Comparison of ENCODE assay signal across 1 cellular context in the genomic region with DNA sequence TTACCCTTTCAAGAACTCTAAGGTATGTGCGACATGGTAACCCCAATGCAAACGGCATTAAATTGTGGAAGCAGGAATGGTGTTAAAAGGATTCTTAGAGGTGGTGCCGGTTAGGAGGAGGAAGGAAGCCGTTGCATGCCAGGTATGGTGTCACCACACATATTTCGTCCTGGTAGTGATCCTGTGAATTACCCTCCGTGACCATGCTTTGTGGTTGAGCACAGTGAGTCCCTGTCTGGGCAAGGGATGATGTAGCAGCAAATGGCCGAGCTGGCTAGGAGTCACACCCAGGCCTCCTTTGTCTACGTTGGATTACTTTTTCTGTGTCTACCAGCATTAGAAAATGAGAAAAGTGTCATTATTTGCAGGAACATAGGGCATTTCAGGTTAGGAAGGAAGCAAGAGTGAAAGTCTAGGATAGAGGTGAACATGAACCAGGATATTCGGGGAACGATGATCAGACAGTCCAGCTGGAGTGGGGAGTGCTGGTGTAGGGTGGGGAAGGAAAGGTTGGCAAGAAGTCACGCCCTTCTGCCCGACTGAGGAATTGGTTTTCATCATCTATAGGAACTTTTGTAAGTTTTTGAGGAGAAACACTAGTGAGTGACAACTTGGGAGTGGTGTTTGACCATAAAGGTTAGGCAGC.
TF ChIP-seq lines count a peak whose summit lies in the region.

No MANE protein-coding gene starts in this region.

TF ChIP-seq in HCT116, 20 proteins besides CTCF, POLR2A, EP300 and RAD21:
- TF ChIP-seq, protein P1, sequence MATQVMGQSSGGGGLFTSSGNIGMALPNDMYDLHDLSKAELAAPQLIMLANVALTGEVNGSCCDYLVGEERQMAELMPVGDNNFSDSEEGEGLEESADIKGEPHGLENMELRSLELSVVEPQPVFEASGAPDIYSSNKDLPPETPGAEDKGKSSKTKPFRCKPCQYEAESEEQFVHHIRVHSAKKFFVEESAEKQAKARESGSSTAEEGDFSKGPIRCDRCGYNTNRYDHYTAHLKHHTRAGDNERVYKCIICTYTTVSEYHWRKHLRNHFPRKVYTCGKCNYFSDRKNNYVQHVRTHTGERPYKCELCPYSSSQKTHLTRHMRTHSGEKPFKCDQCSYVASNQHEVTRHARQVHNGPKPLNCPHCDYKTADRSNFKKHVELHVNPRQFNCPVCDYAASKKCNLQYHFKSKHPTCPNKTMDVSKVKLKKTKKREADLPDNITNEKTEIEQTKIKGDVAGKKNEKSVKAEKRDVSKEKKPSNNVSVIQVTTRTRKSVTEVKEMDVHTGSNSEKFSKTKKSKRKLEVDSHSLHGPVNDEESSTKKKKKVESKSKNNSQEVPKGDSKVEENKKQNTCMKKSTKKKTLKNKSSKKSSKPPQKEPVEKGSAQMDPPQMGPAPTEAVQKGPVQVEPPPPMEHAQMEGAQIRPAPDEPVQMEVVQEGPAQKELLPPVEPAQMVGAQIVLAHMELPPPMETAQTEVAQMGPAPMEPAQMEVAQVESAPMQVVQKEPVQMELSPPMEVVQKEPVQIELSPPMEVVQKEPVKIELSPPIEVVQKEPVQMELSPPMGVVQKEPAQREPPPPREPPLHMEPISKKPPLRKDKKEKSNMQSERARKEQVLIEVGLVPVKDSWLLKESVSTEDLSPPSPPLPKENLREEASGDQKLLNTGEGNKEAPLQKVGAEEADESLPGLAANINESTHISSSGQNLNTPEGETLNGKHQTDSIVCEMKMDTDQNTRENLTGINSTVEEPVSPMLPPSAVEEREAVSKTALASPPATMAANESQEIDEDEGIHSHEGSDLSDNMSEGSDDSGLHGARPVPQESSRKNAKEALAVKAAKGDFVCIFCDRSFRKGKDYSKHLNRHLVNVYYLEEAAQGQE (IDR thresholded peaks at IDR 0.05; ENCODE audit: low read depth) = no peak
- TF ChIP-seq SIN3A (IDR thresholded peaks at IDR 0.05; ENCODE audit: low read depth) = no peak
- no peak for TF ChIP-seq EZH2 (IDR thresholded peaks at IDR 0.05)
- TF ChIP-seq, protein P2, sequence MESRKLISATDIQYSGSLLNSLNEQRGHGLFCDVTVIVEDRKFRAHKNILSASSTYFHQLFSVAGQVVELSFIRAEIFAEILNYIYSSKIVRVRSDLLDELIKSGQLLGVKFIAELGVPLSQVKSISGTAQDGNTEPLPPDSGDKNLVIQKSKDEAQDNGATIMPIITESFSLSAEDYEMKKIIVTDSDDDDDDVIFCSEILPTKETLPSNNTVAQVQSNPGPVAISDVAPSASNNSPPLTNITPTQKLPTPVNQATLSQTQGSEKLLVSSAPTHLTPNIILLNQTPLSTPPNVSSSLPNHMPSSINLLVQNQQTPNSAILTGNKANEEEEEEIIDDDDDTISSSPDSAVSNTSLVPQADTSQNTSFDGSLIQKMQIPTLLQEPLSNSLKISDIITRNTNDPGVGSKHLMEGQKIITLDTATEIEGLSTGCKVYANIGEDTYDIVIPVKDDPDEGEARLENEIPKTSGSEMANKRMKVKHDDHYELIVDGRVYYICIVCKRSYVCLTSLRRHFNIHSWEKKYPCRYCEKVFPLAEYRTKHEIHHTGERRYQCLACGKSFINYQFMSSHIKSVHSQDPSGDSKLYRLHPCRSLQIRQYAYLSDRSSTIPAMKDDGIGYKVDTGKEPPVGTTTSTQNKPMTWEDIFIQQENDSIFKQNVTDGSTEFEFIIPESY (IDR thresholded peaks at IDR 0.05; ENCODE audit: extremely low read depth, insufficient replicate concordance, low read length) = no peak
- TF ChIP-seq, protein P3, sequence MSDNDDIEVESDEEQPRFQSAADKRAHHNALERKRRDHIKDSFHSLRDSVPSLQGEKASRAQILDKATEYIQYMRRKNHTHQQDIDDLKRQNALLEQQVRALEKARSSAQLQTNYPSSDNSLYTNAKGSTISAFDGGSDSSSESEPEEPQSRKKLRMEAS (IDR thresholded peaks at IDR 0.05) = no peak
- TF ChIP-seq FOSL1 (IDR thresholded peaks at IDR 0.05; ENCODE audit: low read depth) = no peak
- no peak for TF ChIP-seq ZFX (IDR thresholded peaks at IDR 0.05)
- no peak for TF ChIP-seq EZH2phosphoT487 (IDR thresholded peaks at IDR 0.05; ENCODE audit: borderline replicate concordance)
- no peak for TF ChIP-seq YY1 (IDR thresholded peaks at IDR 0.05; ENCODE audit: extremely low read depth, insufficient replicate concordance, low read depth, low read length)
- TF ChIP-seq JUND (IDR thresholded peaks at IDR 0.05) = no peak
- TF ChIP-seq EGR1 (IDR thresholded peaks at IDR 0.05; ENCODE audit: low read depth) = no peak
- TF ChIP-seq TCF7L2 (IDR thresholded peaks at IDR 0.05; ENCODE audit: borderline replicate concordance, extremely low read depth, insufficient read depth, insufficient read length) = no peak
- TF ChIP-seq, protein P4, sequence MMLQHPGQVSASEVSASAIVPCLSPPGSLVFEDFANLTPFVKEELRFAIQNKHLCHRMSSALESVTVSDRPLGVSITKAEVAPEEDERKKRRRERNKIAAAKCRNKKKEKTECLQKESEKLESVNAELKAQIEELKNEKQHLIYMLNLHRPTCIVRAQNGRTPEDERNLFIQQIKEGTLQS (IDR thresholded peaks at IDR 0.05) = no peak
- no peak for TF ChIP-seq ZNF274 (IDR thresholded peaks at IDR 0.05; ENCODE audit: low read depth, low read length)
- TF ChIP-seq SP1 (IDR thresholded peaks at IDR 0.05; ENCODE audit: low read depth) = no peak
- no peak for TF ChIP-seq SRF (IDR thresholded peaks at IDR 0.05; ENCODE audit: low read depth)
